In genomic region chr2:35508601-35509000, GRCh38 we compare ENCODE assay signal across 26 cellular contexts.
"Had no signal": no experiment of that assay in that cellular context is flagged by ENCODE, and none has a peak within 500 bp of the region (broad histone marks: within the 10 kb centered on the region; RNA-seq: fewer than 3 reads in every experiment).

No MANE protein-coding gene starts in this region.

- H3K4me3 ChIP-seq: coronary artery, dorsolateral prefrontal cortex, esophagus squamous epithelium, gastrocnemius medialis, heart right ventricle, left lung, lower lobe of right lung had no signal

- H3K27me3 ChIP-seq: dorsolateral prefrontal cortex, esophagus squamous epithelium, gastrocnemius medialis, heart right ventricle, left lung had no signal

- DNase-seq: dorsolateral prefrontal cortex; effector CD4-positive, alpha-beta T cell; effector memory CD4-positive, alpha-beta T cell; erythroblast; esophagus squamous epithelium; foreskin fibroblast; foreskin melanocyte; gastrocnemius medialis; glutamatergic neuron; head of caudate nucleus; heart right ventricle; hippocampal formation; left cardiac atrium; left lung; left ventricle myocardium superior; lower lobe of right lung; mammary epithelial cell; mesendoderm; midbrain; naive thymus-derived CD4-positive, alpha-beta T cell had no signal

- ATAC-seq: esophagus mucosa; gastrocnemius medialis; heart right ventricle; left cardiac atrium; left lung; left ventricle myocardium superior; lower lobe of right lung; naive thymus-derived CD4-positive, alpha-beta T cell had no signal

- FAIRE-seq: colon, islet of Langerhans, keratinocyte had no signal

- H3K9me3 ChIP-seq: esophagus squamous epithelium, gastrocnemius medialis had no signal

- H3K36me3 ChIP-seq: esophagus squamous epithelium, gastrocnemius medialis, heart right ventricle, left lung, lower lobe of right lung had no signal

- H3K27ac ChIP-seq: coronary artery, dorsolateral prefrontal cortex, epithelial cell of prostate, esophagus squamous epithelium, gastrocnemius medialis, heart right ventricle, left lung, lower lobe of right lung had no signal

- H3K4me1 ChIP-seq: esophagus squamous epithelium, gastrocnemius medialis, heart right ventricle, left lung, lower lobe of right lung had no signal
